16 cellular contexts compared by ENCODE assay signal in the genomic region with DNA sequence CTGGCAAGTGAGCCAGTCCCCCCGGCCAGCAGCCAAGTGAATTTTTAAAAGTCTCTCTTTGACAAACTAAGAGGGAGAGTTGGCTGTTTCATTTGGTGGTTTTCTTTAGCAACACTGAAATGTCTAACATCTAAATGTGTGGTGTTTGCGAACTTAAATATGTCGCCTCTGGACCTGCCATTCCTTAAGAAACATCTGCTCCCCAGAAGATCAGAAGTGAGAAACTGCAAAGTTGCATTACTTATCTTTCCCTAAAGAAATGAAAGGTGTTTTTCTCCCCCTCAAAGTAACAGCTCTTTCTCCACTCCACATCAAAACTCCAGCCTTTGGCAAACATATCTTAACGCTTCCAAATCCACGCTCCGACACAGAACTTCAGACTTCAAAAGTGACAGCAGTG. TPM values are rescaled to one million over a fixed set of nuclear protein-coding genes. Genes with fewer than 3 reads are reported as not detected.
"Had no signal": no experiment of that assay in that cellular context is flagged by ENCODE, and none has a peak within 500 bp of the region (broad histone marks: within the 10 kb centered on the region; RNA-seq: fewer than 3 reads in every experiment).

No MANE protein-coding gene starts in this region.

- DNase-seq: effector CD8-positive, alpha-beta T cell; effector memory CD8-positive, alpha-beta T cell; endodermal cell; erythroblast; foreskin keratinocyte; heart left ventricle; hypothalamus; immature natural killer cell; left cardiac atrium; left lung; left ventricle myocardium superior; lower lobe of right lung; mesenchymal stem cell had no signal

- ATAC-seq: effector memory CD8-positive, alpha-beta T cell; esophagus mucosa; foreskin keratinocyte; gastroesophageal sphincter; heart left ventricle; left cardiac atrium; left lung; left ventricle myocardium superior; lower lobe of right lung had no signal

RNA-seq across cellular contexts. Expression of a gene that starts 34.8 kb away (rescaled TPM):
- total RNA-seq: fibroblast of villous mesenchyme, foreskin keratinocyte had no signal
